1 cellular context compared by ENCODE assay signal in the genomic region with DNA sequence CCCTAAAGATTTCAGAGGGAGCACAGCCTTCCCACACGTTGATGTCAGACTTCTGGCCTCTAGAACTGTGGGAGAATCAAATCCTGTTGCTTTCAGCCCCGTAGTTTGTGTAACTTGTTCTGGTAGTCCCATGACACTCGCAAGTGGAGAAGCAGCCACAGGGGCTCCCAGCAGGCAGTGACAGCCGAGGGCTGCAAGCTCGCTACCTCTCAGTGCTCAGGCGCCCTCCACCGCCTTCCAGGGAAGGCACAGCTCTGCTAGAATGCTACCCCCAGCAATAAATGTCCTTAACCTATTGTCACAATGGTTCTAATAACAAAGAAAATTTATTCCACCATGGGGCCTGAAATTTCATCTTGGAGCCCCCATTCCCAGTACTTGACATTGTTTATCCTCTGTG.
TF ChIP-seq lines count a peak whose summit lies in the region.

No MANE protein-coding gene starts in this region.

TF ChIP-seq in GM23338, 12 proteins besides CTCF, POLR2A, EP300 and RAD21 (continued from another document):
- TF ChIP-seq, protein P1, sequence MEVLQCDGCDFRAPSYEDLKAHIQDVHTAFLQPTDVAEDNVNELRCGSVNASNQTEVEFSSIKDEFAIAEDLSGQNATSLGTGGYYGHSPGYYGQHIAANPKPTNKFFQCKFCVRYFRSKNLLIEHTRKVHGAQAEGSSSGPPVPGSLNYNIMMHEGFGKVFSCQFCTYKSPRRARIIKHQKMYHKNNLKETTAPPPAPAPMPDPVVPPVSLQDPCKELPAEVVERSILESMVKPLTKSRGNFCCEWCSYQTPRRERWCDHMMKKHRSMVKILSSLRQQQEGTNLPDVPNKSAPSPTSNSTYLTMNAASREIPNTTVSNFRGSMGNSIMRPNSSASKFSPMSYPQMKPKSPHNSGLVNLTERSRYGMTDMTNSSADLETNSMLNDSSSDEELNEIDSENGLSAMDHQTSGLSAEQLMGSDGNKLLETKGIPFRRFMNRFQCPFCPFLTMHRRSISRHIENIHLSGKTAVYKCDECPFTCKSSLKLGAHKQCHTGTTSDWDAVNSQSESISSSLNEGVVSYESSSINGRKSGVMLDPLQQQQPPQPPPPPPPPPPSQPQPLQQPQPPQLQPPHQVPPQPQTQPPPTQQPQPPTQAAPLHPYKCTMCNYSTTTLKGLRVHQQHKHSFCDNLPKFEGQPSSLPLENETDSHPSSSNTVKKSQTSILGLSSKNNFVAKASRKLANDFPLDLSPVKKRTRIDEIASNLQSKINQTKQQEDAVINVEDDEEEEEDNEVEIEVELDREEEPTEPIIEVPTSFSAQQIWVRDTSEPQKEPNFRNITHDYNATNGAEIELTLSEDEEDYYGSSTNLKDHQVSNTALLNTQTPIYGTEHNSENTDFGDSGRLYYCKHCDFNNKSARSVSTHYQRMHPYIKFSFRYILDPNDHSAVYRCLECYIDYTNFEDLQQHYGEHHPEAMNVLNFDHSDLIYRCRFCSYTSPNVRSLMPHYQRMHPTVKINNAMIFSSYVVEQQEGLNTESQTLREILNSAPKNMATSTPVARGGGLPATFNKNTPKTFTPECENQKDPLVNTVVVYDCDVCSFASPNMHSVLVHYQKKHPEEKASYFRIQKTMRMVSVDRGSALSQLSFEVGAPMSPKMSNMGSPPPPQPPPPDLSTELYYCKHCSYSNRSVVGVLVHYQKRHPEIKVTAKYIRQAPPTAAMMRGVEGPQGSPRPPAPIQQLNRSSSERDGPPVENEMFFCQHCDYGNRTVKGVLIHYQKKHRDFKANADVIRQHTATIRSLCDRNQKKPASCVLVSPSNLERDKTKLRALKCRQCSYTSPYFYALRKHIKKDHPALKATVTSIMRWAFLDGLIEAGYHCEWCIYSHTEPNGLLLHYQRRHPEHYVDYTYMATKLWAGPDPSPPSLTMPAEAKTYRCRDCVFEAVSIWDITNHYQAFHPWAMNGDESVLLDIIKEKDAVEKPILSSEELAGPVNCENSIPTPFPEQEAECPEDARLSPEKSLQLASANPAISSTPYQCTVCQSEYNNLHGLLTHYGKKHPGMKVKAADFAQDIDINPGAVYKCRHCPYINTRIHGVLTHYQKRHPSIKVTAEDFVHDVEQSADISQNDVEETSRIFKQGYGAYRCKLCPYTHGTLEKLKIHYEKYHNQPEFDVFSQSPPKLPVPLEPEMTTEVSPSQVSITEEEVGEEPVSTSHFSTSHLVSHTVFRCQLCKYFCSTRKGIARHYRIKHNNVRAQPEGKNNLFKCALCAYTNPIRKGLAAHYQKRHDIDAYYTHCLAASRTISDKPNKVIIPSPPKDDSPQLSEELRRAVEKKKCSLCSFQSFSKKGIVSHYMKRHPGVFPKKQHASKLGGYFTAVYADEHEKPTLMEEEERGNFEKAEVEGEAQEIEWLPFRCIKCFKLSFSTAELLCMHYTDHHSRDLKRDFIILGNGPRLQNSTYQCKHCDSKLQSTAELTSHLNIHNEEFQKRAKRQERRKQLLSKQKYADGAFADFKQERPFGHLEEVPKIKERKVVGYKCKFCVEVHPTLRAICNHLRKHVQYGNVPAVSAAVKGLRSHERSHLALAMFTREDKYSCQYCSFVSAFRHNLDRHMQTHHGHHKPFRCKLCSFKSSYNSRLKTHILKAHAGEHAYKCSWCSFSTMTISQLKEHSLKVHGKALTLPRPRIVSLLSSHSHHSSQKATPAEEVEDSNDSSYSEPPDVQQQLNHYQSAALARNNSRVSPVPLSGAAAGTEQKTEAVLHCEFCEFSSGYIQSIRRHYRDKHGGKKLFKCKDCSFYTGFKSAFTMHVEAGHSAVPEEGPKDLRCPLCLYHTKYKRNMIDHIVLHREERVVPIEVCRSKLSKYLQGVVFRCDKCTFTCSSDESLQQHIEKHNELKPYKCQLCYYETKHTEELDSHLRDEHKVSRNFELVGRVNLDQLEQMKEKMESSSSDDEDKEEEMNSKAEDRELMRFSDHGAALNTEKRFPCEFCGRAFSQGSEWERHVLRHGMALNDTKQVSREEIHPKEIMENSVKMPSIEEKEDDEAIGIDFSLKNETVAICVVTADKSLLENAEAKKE (CRISPR knock-in tag; IDR thresholded peaks at IDR 0.05), result no peak
- TF ChIP-seq JUNB (IDR thresholded peaks at IDR 0.05; ENCODE audit: unreplicated experiment) (no peak), EZH2phosphoT487 (IDR thresholded peaks at IDR 0.05; ENCODE audit: unreplicated experiment) (no peak), CREB1 (CRISPR knock-in tag; IDR thresholded peaks at IDR 0.05; ENCODE audit: low read depth) (no peak)
